ENCODE assay signal across 1 cellular context in genomic region chr19:6790194-6791128, GRCh38.
TF ChIP-seq lines count a peak whose summit lies in the region.

No MANE protein-coding gene starts in this region.

TF ChIP-seq in K562, 482 proteins besides CTCF, POLR2A, EP300 and RAD21:
- no peak for TF ChIP-seq MTF1 (CRISPR knock-in tag; IDR thresholded peaks at IDR 0.05; ENCODE audit: borderline replicate concordance)
- TF ChIP-seq HINFP (tag; conservative IDR thresholded peaks at IDR 0.05; ENCODE audit: low read depth) = peak; percentile 76; the same call in 1 of the 2 replicates
- peak; percentile 61 for TF ChIP-seq RFX1 (IDR thresholded peaks at IDR 0.05)
